ENCODE assay signal across 17 cellular contexts in genomic region chr1:222243902-222244301, GRCh38.
DNase-seq lines count a peak whose midpoint lies in the region; ATAC-seq and TF ChIP-seq lines count a peak whose summit lies in the region.
"Had no signal": no experiment of that assay in that cellular context is flagged by ENCODE, and none has a peak within 500 bp of the region (broad histone marks: within the 10 kb centered on the region; RNA-seq: fewer than 3 reads in every experiment).

No MANE protein-coding gene starts in this region.

- no peak for TF ChIP-seq CTCF in kidney epithelial cell (IDR thresholded peaks at IDR 0.05; ENCODE audit: insufficient read depth, low read length, poor library complexity, severe bottlenecking)

- no peaks in the 10 kb centered on the region for H3K27me3 ChIP-seq in kidney epithelial cell (ENCODE audit: control insufficient read depth, insufficient read depth, low read length)
- H3K27me3 ChIP-seq: tibial nerve had no signal

- no peaks in the 10 kb centered on the region for H3K9me3 Mint-ChIP-seq in T-helper 2 cell treated with Interferon-gamma antibody and Interleukin-4, amounts not matched to agents 5 μg/mL and 100 μg/mL, for 36 hours
- H3K9me3 Mint-ChIP-seq: neural crest cell had no signal

- no peak overlapping the region for H3K4me3 Mint-ChIP-seq in T-helper 2 cell treated with Interferon-gamma antibody and Interleukin-4, amounts not matched to agents 5 μg/mL and 100 μg/mL, for 36 hours
- H3K4me3 Mint-ChIP-seq: neural crest cell had no signal

- peak; percentile 24 for DNase-seq in NCI-H82 (lab: John Stamatoyannopoulos, UW)
- no peak for DNase-seq in NCI-H82 treated with DMSO at 0.1 percent for 48 hours (lab: John Stamatoyannopoulos, UW; ENCODE audit: unreplicated experiment)
- DNase-seq in LoVo (ENCODE audit: low spot score) = peak; percentile 48
- DNase-seq in amniotic epithelial cell (ENCODE audit: low read depth) = peak; percentile 14
- DNase-seq in kidney epithelial cell (ENCODE audit: low read depth) = peak; percentile 5
- DNase-seq in NCI-H187 (lab: John Stamatoyannopoulos, UW) = no peak
- DNase-seq in T-helper 2 cell treated with Interferon-gamma antibody and Interleukin-4, amounts not matched to agents 5 μg/mL and 100 μg/mL, for 36 hours (ENCODE audit: low spot score) = no peak
- DNase-seq: activated CD4-positive, alpha-beta T cell treated with anti-CD3 and anti-CD28 coated beads for 1 hour; activated naive CD4-positive, alpha-beta T cell treated with Interleukin-2 at 50 U/mL for 16 hours; H7; KG1; NCI-H446; psoas muscle; stimulated activated naive CD4-positive, alpha-beta T cell had no signal

- no peaks in the 10 kb centered on the region for H3K4me1 Mint-ChIP-seq in T-helper 2 cell treated with Interferon-gamma antibody and Interleukin-4, amounts not matched to agents 5 μg/mL and 100 μg/mL, for 36 hours (ENCODE audit: low read depth)

- H3K27ac Mint-ChIP-seq in T-helper 2 cell treated with Interferon-gamma antibody and Interleukin-4, amounts not matched to agents 5 μg/mL and 100 μg/mL, for 36 hours = no peak overlapping the region

- H3K36me3 Mint-ChIP-seq in T-helper 2 cell treated with Interferon-gamma antibody and Interleukin-4, amounts not matched to agents 5 μg/mL and 100 μg/mL, for 36 hours (ENCODE audit: low read depth) = no peaks in the 10 kb centered on the region

- H3K27me3 Mint-ChIP-seq in T-helper 2 cell treated with Interferon-gamma antibody and Interleukin-4, amounts not matched to agents 5 μg/mL and 100 μg/mL, for 36 hours (ENCODE audit: low read depth) = no peaks in the 10 kb centered on the region

- no peaks in the 10 kb centered on the region for H3K36me3 ChIP-seq in kidney epithelial cell (ENCODE audit: control insufficient read depth, insufficient read depth, low read length)
- H3K36me3 ChIP-seq: tibial nerve had no signal

- H3K4me3 ChIP-seq in kidney epithelial cell (ENCODE audit: low read depth, low read length) = no peak overlapping the region
- H3K4me3 ChIP-seq: psoas muscle, tibial nerve had no signal

- no peak for ATAC-seq in GM18868 (IDR thresholded peaks at IDR 0.05; ENCODE audit: unreplicated experiment)
- ATAC-seq: psoas muscle had no signal

Comparison
In these comparisons a context has a peak if more than half of its experiments do, and no peak if none do; other contexts are left out.
1. DNase-seq: peak in NCI-H82 (single experiment), LoVo (single experiment), amniotic epithelial cell (single experiment) and kidney epithelial cell (single experiment); none in NCI-H82 treated with DMSO at 0.1 percent for 48 hours (single experiment), NCI-H187 (0 of 2) and T-helper 2 cell treated with Interferon-gamma antibody and Interleukin-4, amounts not matched to agents 5 μg/mL and 100 μg/mL, for 36 hours (single experiment).